Comparison of ENCODE assay signal across 23 cellular contexts in genomic region chr21:37871121-37871862, GRCh38. TPM values are rescaled to one million over a fixed set of nuclear protein-coding genes. Genes with fewer than 3 reads are reported as not detected.
A peak's percentile ranks its signal among the peaks of the same experiment; 100 is the strongest.
DNase-seq lines count a peak whose midpoint lies in the region; ATAC-seq and TF ChIP-seq lines count a peak whose summit lies in the region.
"Had no signal": no experiment of that assay in that cellular context is flagged by ENCODE, and none has a peak within 500 bp of the region (broad histone marks: within the 10 kb centered on the region; RNA-seq: fewer than 3 reads in every experiment).

No MANE protein-coding gene starts in this region.

- H2BK15ac ChIP-seq in mesenchymal stem cell (ENCODE audit: low read depth, poor library complexity, severe bottlenecking): no peak overlapping the region

- peaks cover 3% of the 10 kb centered on the region for H3K27me3 Mint-ChIP-seq in progenitor cell of endocrine pancreas

- WGBS in mesenchymal stem cell: 65% methylated on average over 4 of the region's 8 CpGs

- ATAC-seq in gastrocnemius medialis (no peak), HG03571 (IDR thresholded peaks at IDR 0.05; ENCODE audit: unreplicated experiment) (no peak)
- ATAC-seq: activated CD4-positive, CD25-positive, alpha-beta regulatory T cell treated with anti-CD3 and anti-CD28 coated beads, Interleukin-2, amount 50 U/mL, for 24 hours; K562 had no signal

- H3K14ac ChIP-seq in mesenchymal stem cell (ENCODE audit: low read length in 2 of 2): peak overlapping the region in 1 of 2 experiments; percentile 53

- H3K79me1 ChIP-seq in mesenchymal stem cell (replicated peaks; ENCODE audit: low read length, poor library complexity, severe bottlenecking): peaks cover 10% of the 10 kb centered on the region

- peak overlapping the region; percentile 77 for H4K91ac ChIP-seq in mesenchymal stem cell (ENCODE audit: low read length)

- H3K4ac ChIP-seq in mesenchymal stem cell (ENCODE audit: low read depth in 1 of 2, low read length in 2 of 2): peak overlapping the region in 1 of 2 experiments; percentile 75

- H2BK12ac ChIP-seq in mesenchymal stem cell (ENCODE audit: low read length in 2 of 2): peak overlapping the region; percentile 69 to 87

- no peak overlapping the region for H3K4me3 Mint-ChIP-seq in progenitor cell of endocrine pancreas (ENCODE audit: low read depth)
- H3K4me3 Mint-ChIP-seq: T-helper 1 cell treated with Interleukin-12 subunit alpha and Interleukin-12 subunit beta and Interleukin-4 antibody, amounts not matched to agents 30 μg/mL and 1 μg/mL, for 36 hours had no signal

- peak overlapping the region; percentile 63 for H2BK5ac ChIP-seq in mesenchymal stem cell (ENCODE audit: low read depth, low read length, poor library complexity, severe bottlenecking)

- H3K27me3 ChIP-seq in mesenchymal stem cell (ENCODE audit: control insufficient read depth in 1 of 2, insufficient read depth in 1 of 2, low read length in 2 of 2) (peaks cover 0 to 13% of the 10 kb centered on the region in 2 experiments), gastrocnemius medialis (peaks cover 0 to 4% (median 0%) of the 10 kb centered on the region in 3 donors)
- H3K27me3 ChIP-seq: BLaER1, Peyer's patch, thyroid gland had no signal

- H3K4me1 Mint-ChIP-seq in progenitor cell of endocrine pancreas (ENCODE audit: low read depth): no peaks in the 10 kb centered on the region

- H3K27ac Mint-ChIP-seq in progenitor cell of endocrine pancreas: no peak overlapping the region
- H3K27ac Mint-ChIP-seq: T-helper 1 cell treated with Interleukin-12 subunit alpha and Interleukin-12 subunit beta and Interleukin-4 antibody, amounts not matched to agents 30 μg/mL and 1 μg/mL, for 36 hours had no signal

- peak overlapping the region; percentile 95 for H2AK5ac ChIP-seq in mesenchymal stem cell (ENCODE audit: low read length, severe bottlenecking)

- H3K27ac ChIP-seq in mesenchymal stem cell (ENCODE audit: low read length, poor library complexity, severe bottlenecking): peak overlapping the region; percentile 62
- H3K27ac ChIP-seq in gastrocnemius medialis: no peak overlapping the region
- H3K27ac ChIP-seq: BLaER1, epithelial cell of prostate, Peyer's patch, thyroid gland had no signal

- peak overlapping the region; percentile 74 for H4K8ac ChIP-seq in mesenchymal stem cell (ENCODE audit: low read length)

- TF ChIP-seq CTCF in AG10803 (conservative IDR thresholded peaks at IDR 0.05; ENCODE audit: low read length) (no peak), gastrocnemius medialis (IDR thresholded peaks at IDR 0.05 in 4 of 5, conservative IDR thresholded peaks at IDR 0.05 in 1 of 5) (no peak), progenitor cell of endocrine pancreas (IDR thresholded peaks at IDR 0.05; ENCODE audit: unreplicated experiment) (no peak)

- H2AFZ ChIP-seq in mesenchymal stem cell (ENCODE audit: low read depth, low read length): no peak overlapping the region

- peaks cover 19% of the 10 kb centered on the region for H3K4me1 ChIP-seq in mesenchymal stem cell (ENCODE audit: control insufficient read depth, insufficient read depth, low read depth, low read length)
- H3K4me1 ChIP-seq in gastrocnemius medialis: no peaks in the 10 kb centered on the region
- H3K4me1 ChIP-seq: Peyer's patch, thyroid gland had no signal

- in situ Hi-C loops in gastrocnemius medialis (cut with MboI; ENCODE audit: low sequenced_read_pairs in 4 of 4): no loop called here

- peak overlapping the region in 1 of 2 experiments; percentile 75 for H3K23ac ChIP-seq in mesenchymal stem cell (ENCODE audit: low read length in 2 of 2)

- no peak overlapping the region for H3K4me2 ChIP-seq in mesenchymal stem cell (ENCODE audit: low read length, poor library complexity, severe bottlenecking)
- H3K4me2 ChIP-seq: BLaER1 had no signal

- H3K36me3 ChIP-seq in mesenchymal stem cell (ENCODE audit: control insufficient read depth in 1 of 2, insufficient read depth in 2 of 2, low read depth in 1 of 2, low read length in 2 of 2) (no peaks in the 10 kb centered on the region), gastrocnemius medialis (no peaks in the 10 kb centered on the region)
- H3K36me3 ChIP-seq: BLaER1, Peyer's patch, thyroid gland had no signal

- H3K9me3 ChIP-seq in mesenchymal stem cell (ENCODE audit: control insufficient read depth, low read length) (no peaks in the 10 kb centered on the region), gastrocnemius medialis (no peaks in the 10 kb centered on the region)
- H3K9me3 ChIP-seq: BLaER1, Peyer's patch, thyroid gland had no signal

- peak overlapping the region; percentile 92 for H3K18ac ChIP-seq in mesenchymal stem cell (ENCODE audit: low read depth in 1 of 2, low read length in 2 of 2)

- no peak overlapping the region for H3K4me3 ChIP-seq in AG10803 (ENCODE audit: low read length)
- no peak overlapping the region for H3K4me3 ChIP-seq in mesenchymal stem cell (ENCODE audit: insufficient read depth in 1 of 2, low read depth in 1 of 2, low read length in 2 of 2)
- no peak overlapping the region for H3K4me3 ChIP-seq in gastrocnemius medialis
- H3K4me3 ChIP-seq: BLaER1, K562, Peyer's patch, thyroid gland had no signal

- peak overlapping the region; percentile 12 for H2BK120ac ChIP-seq in mesenchymal stem cell (ENCODE audit: low read depth, low read length)

- H3K9ac ChIP-seq in mesenchymal stem cell (ENCODE audit: low read length): no peak overlapping the region
- H3K9ac ChIP-seq: BLaER1 had no signal

- peak; percentile 88 for DNase-seq in AG10803 (ENCODE audit: low read depth)
- peak; percentile 34 for DNase-seq in NCI-H226
- peak; percentile 42 for DNase-seq in dedifferentiated amniotic fluid mesenchymal stem cell (ENCODE audit: extremely low spot score)
- DNase-seq in mesenchymal stem cell: peak; percentile 86
- no peak for DNase-seq in gastrocnemius medialis
- DNase-seq in activated CD4-positive, alpha-beta T cell treated with anti-CD3 and anti-CD28 coated beads, Interleukin-2, amount 50 U/mL, for 48 hours: no peak
- no peak for DNase-seq in progenitor cell of endocrine pancreas (ENCODE audit: low spot score, unreplicated experiment)
- DNase-seq: activated CD8-positive, alpha-beta memory T cell treated with anti-CD3 and anti-CD28 coated beads, Interleukin-2, amount 50 U/mL, for 48 hours; activated naive CD4-positive, alpha-beta T cell treated with anti-CD3 and anti-CD28 coated beads, Interleukin-2, amount 50 U/mL, for 16 hours; cerebellar nuclear complex; DND-41; NCI-H1436 treated with DMSO at 0.1 percent for 48 hours; NCI-H526 treated with DMSO at 0.1 percent for 48 hours; Peyer's patch; posterior cingulate gyrus; stimulated activated CD4-positive, alpha-beta T cell treated with anti-CD3 and anti-CD28 coated beads, Interleukin-15, amount 100 ng/mL, for 24 hours; thyroid gland had no signal

- intact Hi-C loops in gastrocnemius medialis (cut with DNase I; ENCODE audit: low total_unique reads): no loop called here

- TF ChIP-seq POLR2A in gastrocnemius medialis (IDR thresholded peaks at IDR 0.05): no peak

- H3K36me3 Mint-ChIP-seq in progenitor cell of endocrine pancreas (ENCODE audit: insufficient read depth): no peaks in the 10 kb centered on the region

- H3K9me3 Mint-ChIP-seq in progenitor cell of endocrine pancreas (ENCODE audit: low read depth): no peaks in the 10 kb centered on the region
- H3K9me3 Mint-ChIP-seq: T-helper 1 cell treated with Interleukin-12 subunit alpha and Interleukin-12 subunit beta and Interleukin-4 antibody, amounts not matched to agents 30 μg/mL and 1 μg/mL, for 36 hours had no signal

RNA-seq across cellular contexts. Expression of gene KCNJ6, which starts 45.0 kb away (rescaled TPM):
- 4.6 TPM for polyA plus RNA-seq in mesenchymal stem cell (2013, experiment 1 of 2)
- polyA plus RNA-seq in mesenchymal stem cell (2013, experiment 2 of 2): 5.0 TPM
- total RNA-seq in gastrocnemius medialis: not detected
- 3.3 TPM in 2 replicates for total RNA-seq in progenitor cell of endocrine pancreas
- total RNA-seq: thyroid gland had no signal

Comparison
In these comparisons a context has a peak if more than half of its experiments do, and no peak if none do; other contexts are left out.
1. DNase-seq: peak in AG10803 (single experiment), NCI-H226 (single experiment), dedifferentiated amniotic fluid mesenchymal stem cell (single experiment) and mesenchymal stem cell (single experiment); none in gastrocnemius medialis (0 of 2), activated CD4-positive, alpha-beta T cell treated with anti-CD3 and anti-CD28 coated beads, Interleukin-2, amount 50 U/mL, for 48 hours (0 of 2) and progenitor cell of endocrine pancreas (single experiment).